In the genomic region with DNA sequence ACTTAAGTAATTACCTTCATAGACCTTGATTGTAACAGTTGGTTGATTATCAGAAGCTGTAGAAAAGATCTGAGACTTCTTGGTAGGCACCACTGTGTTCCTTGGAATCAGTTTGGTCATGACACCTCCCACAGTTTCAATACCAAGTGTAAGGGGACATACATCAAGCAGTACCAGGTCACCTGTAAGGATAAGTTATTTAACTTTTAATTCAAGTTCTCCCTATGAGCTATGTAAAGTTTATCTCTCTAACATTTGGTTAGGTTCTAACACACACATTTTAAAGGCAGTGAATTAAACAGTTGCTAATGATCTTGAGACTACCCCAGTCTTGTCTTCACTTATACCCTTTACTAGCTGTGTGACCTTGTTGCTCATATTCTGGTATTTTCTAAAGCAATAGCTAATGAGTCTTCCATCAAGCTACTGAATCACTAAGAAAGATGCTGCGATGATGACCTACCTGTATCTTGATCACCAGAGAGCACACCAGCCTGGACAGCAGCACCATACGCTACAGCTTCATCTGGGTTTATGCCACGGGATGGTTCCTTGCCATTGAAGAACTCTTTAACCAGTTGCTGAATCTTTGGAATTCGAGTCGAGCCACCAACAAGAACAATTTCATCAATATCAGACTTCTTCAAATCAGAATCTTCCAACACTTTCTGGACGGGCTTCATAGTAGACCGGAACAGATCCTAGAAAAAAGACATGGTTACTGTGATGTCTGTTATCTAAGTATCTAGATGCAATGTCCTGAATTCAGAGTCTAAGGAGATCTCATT, we compare ENCODE assay signal across 10 cellular contexts. TPM values are rescaled to one million over a fixed set of nuclear protein-coding genes. Genes with fewer than 3 reads are reported as not detected.
DNase-seq lines count a peak whose midpoint lies in the region; ATAC-seq and TF ChIP-seq lines count a peak whose summit lies in the region.
"Had no signal": no experiment of that assay in that cellular context is flagged by ENCODE, and none has a peak within 500 bp of the region (broad histone marks: within the 10 kb centered on the region; RNA-seq: fewer than 3 reads in every experiment).

No MANE protein-coding gene starts in this region.

- no peak overlapping the region for H4K8ac ChIP-seq in neuronal stem cell (ENCODE audit: low read depth, low read length)

- H2BK15ac ChIP-seq in neuronal stem cell (ENCODE audit: low read length): no peak overlapping the region

- no peaks in the 10 kb centered on the region for H3K9me3 Mint-ChIP-seq in activated CD4-positive, alpha-beta T cell treated with anti-CD3 and anti-CD28 coated beads for 36 hours (ENCODE audit: low read depth)
- H3K9me3 Mint-ChIP-seq in activated CD4-positive, alpha-beta memory T cell treated with anti-CD3 and anti-CD28 coated beads, Interleukin-2, amount 10 ng/mL, durations not matched to agents 7 days and 5 days: no peaks in the 10 kb centered on the region

- no peak overlapping the region for H3K4ac ChIP-seq in neuronal stem cell (ENCODE audit: low read length)

- H3K27ac ChIP-seq in spleen (peak overlapping the region in 1 of 8 donors; percentile 25), neuronal stem cell (replicated peaks; ENCODE audit: low read length) (no peak overlapping the region)

- H3K27ac Mint-ChIP-seq in activated CD4-positive, alpha-beta T cell treated with anti-CD3 and anti-CD28 coated beads for 36 hours: peak overlapping the region; percentile 75
- peak overlapping the region; percentile 40 for H3K27ac Mint-ChIP-seq in activated CD4-positive, alpha-beta memory T cell treated with anti-CD3 and anti-CD28 coated beads, Interleukin-2, amount 10 ng/mL, durations not matched to agents 7 days and 5 days

- no peak overlapping the region for H3K18ac ChIP-seq in neuronal stem cell (ENCODE audit: low read length)

- no peak for TF ChIP-seq POLR2A in spleen (IDR thresholded peaks at IDR 0.05)

- H3K27me3 ChIP-seq in spleen (replicated peaks in 1 of 7): no peaks in the 10 kb centered on the region
- peaks cover 0 to 2% (median 0%) of the 10 kb centered on the region in 3 experiments for H3K27me3 ChIP-seq in neuronal stem cell (ENCODE audit: control insufficient read depth in 3 of 3, insufficient read depth in 3 of 3, low read depth in 1 of 3, low read length in 3 of 3)

- no peak overlapping the region for H3K9ac ChIP-seq in neuronal stem cell (ENCODE audit: low read depth, low read length, poor library complexity)

- no peak for DNase-seq in activated CD4-positive, alpha-beta T cell treated with anti-CD3 and anti-CD28 coated beads for 36 hours
- DNase-seq in activated CD4-positive, alpha-beta T cell treated with anti-CD3 and anti-CD28 coated beads for 4 hours: no peak
- DNase-seq in activated CD4-positive, alpha-beta memory T cell treated with anti-CD3 and anti-CD28 coated beads, Interleukin-2, amount 10 ng/mL, durations not matched to agents 7 days and 5 days: no peak
- DNase-seq in foreskin fibroblast (no peak), spleen (no peak), neuronal stem cell (ENCODE audit: low spot score) (no peak)
- DNase-seq in stimulated activated CD4-positive, alpha-beta T cell treated with anti-CD3 and anti-CD28 coated beads, Interleukin-4, amount 100 ng/mL, for 24 hours: no peak
- DNase-seq: activated CD4-positive, alpha-beta T cell treated with anti-CD3 and anti-CD28 coated beads for 1 hour; MV-4-11 had no signal

- WGBS in spleen, 5 donors: 64 to 86% (median 79%) methylated on average over 7 of the region's 7 CpGs
- WGBS in neuronal stem cell (ENCODE audit: extremely low coverage in 2 of 2, insufficient read length in 2 of 2, insufficient replicate concordance in 1 of 2), 2 donors: no CpG with 5 or more reads among the region's 7 CpGs

- no peak overlapping the region for H2BK120ac ChIP-seq in neuronal stem cell (ENCODE audit: low read depth, low read length)

- H2AFZ ChIP-seq in neuronal stem cell (ENCODE audit: low read length): no peak overlapping the region

- intact Hi-C loops in activated CD4-positive, alpha-beta T cell treated with anti-CD3 and anti-CD28 coated beads for 36 hours (cut with DNase I, micrococcal nuclease): no loop called here
- intact Hi-C loops in spleen (cut with DNase I; ENCODE audit: low total_unique reads): no loop called here

- H3K27me3 Mint-ChIP-seq in activated CD4-positive, alpha-beta T cell treated with anti-CD3 and anti-CD28 coated beads for 36 hours: no peaks in the 10 kb centered on the region
- no peaks in the 10 kb centered on the region for H3K27me3 Mint-ChIP-seq in activated CD4-positive, alpha-beta memory T cell treated with anti-CD3 and anti-CD28 coated beads, Interleukin-2, amount 10 ng/mL, durations not matched to agents 7 days and 5 days

- H2BK12ac ChIP-seq in neuronal stem cell (ENCODE audit: low read length): no peak overlapping the region

- peaks cover 77% of the 10 kb centered on the region for H3K36me3 Mint-ChIP-seq in activated CD4-positive, alpha-beta T cell treated with anti-CD3 and anti-CD28 coated beads for 36 hours (ENCODE audit: low read depth)
- peaks cover 80% of the 10 kb centered on the region for H3K36me3 Mint-ChIP-seq in activated CD4-positive, alpha-beta memory T cell treated with anti-CD3 and anti-CD28 coated beads, Interleukin-2, amount 10 ng/mL, durations not matched to agents 7 days and 5 days (ENCODE audit: low read depth)

- POLR2A ChIA-PET in activated CD4-positive, alpha-beta T cell treated with anti-CD3 and anti-CD28 coated beads for 36 hours (lab: Charles Lee): interaction anchor here (0.7 to 1.1 kb wide), 5 partner anchors 22 to 1215 kb away, joined by 3 to 4 read pairs (median 4); no protein-coding TSS in a partner anchor
- POLR2A ChIA-PET in activated CD4-positive, alpha-beta memory T cell treated with anti-CD3 and anti-CD28 coated beads, Interleukin-2, amount 10 ng/mL, durations not matched to agents 7 days and 5 days (lab: Charles Lee): interaction anchor here (0.6 to 4.5 kb wide), 12 partner anchors 10 to 98 kb away, joined by 3 to 17 read pairs (median 4); partner anchors contain the start of gene GAPVD1

- H2AK5ac ChIP-seq in neuronal stem cell (ENCODE audit: low read depth, low read length): no peak overlapping the region

- H3K23ac ChIP-seq in neuronal stem cell (ENCODE audit: low read depth, low read length, poor library complexity): no peak overlapping the region

- H3K14ac ChIP-seq in neuronal stem cell (ENCODE audit: low read length): no peak overlapping the region

- H3K4me3 ChIP-seq in foreskin fibroblast (ENCODE audit: low read depth in 1 of 2, low read length in 2 of 2) (peak overlapping the region; percentile 83 to 87), spleen (peak overlapping the region; percentile 8 to 87 (median 80)), neuronal stem cell (ENCODE audit: low read length in 2 of 2) (no peak overlapping the region)

- peaks cover 52% of the 10 kb centered on the region for H3K4me1 Mint-ChIP-seq in activated CD4-positive, alpha-beta T cell treated with anti-CD3 and anti-CD28 coated beads for 36 hours
- peaks cover 56% of the 10 kb centered on the region for H3K4me1 Mint-ChIP-seq in activated CD4-positive, alpha-beta memory T cell treated with anti-CD3 and anti-CD28 coated beads, Interleukin-2, amount 10 ng/mL, durations not matched to agents 7 days and 5 days

- H3K79me1 ChIP-seq in neuronal stem cell (ENCODE audit: low read depth, low read length): peaks cover 7% of the 10 kb centered on the region

- peaks cover 60 to 78% (median 69%) of the 10 kb centered on the region in 6 donors for H3K4me1 ChIP-seq in spleen
- H3K4me1 ChIP-seq in neuronal stem cell (ENCODE audit: control insufficient read depth in 2 of 2, insufficient read depth in 1 of 2, low read depth in 1 of 2, low read length in 2 of 2): peaks cover 6 to 9% of the 10 kb centered on the region in 2 donors

- H3K4me2 ChIP-seq in neuronal stem cell (ENCODE audit: insufficient read depth, low read length, poor library complexity, severe bottlenecking): no peak overlapping the region

- CTCF ChIA-PET in activated CD4-positive, alpha-beta T cell treated with anti-CD3 and anti-CD28 coated beads for 36 hours (lab: Charles Lee): interaction anchor here (1.1 kb wide), 1 partner anchor 21 kb away, joined by 3 read pairs; no protein-coding TSS in a partner anchor
- CTCF ChIA-PET in activated CD4-positive, alpha-beta memory T cell treated with anti-CD3 and anti-CD28 coated beads, Interleukin-2, amount 10 ng/mL, durations not matched to agents 7 days and 5 days (lab: Charles Lee): interaction anchor here (0.6 to 1.1 kb wide), 3 partner anchors 16 to 123 kb away, joined by 3 to 4 read pairs (median 3); no protein-coding TSS in a partner anchor

- ATAC-seq in activated CD4-positive, alpha-beta T cell treated with anti-CD3 and anti-CD28 coated beads for 36 hours: no peak
- ATAC-seq in GM21528 (IDR thresholded peaks at IDR 0.05; ENCODE audit: low FRiP score, unreplicated experiment): no peak

- H3K4me3 Mint-ChIP-seq in activated CD4-positive, alpha-beta T cell treated with anti-CD3 and anti-CD28 coated beads for 36 hours: peak overlapping the region; percentile 90
- H3K4me3 Mint-ChIP-seq in activated CD4-positive, alpha-beta memory T cell treated with anti-CD3 and anti-CD28 coated beads, Interleukin-2, amount 10 ng/mL, durations not matched to agents 7 days and 5 days: peak overlapping the region; percentile 92

- TF ChIP-seq CTCF in foreskin fibroblast (IDR thresholded peaks at IDR 0.05; ENCODE audit: low read depth, low read length) (no peak), spleen (IDR thresholded peaks at IDR 0.05 in 8 of 11, conservative IDR thresholded peaks at IDR 0.05 in 3 of 11) (no peak)

- H3K9me3 ChIP-seq in spleen: no peaks in the 10 kb centered on the region
- H3K9me3 ChIP-seq in neuronal stem cell (replicated peaks in 1 of 2; ENCODE audit: control insufficient read depth in 2 of 2, insufficient read depth in 1 of 2, low read depth in 1 of 2, low read length in 2 of 2): no peaks in the 10 kb centered on the region

- peaks cover 0 to 68% (median 56%) of the 10 kb centered on the region in 6 donors for H3K36me3 ChIP-seq in spleen
- peaks cover 24 to 69% of the 10 kb centered on the region in 2 donors for H3K36me3 ChIP-seq in neuronal stem cell (replicated peaks in 1 of 2; ENCODE audit: control insufficient read depth in 2 of 2, insufficient read depth in 2 of 2, low read length in 2 of 2)

- no peak overlapping the region for H2BK5ac ChIP-seq in neuronal stem cell (ENCODE audit: low read length)

- no peak overlapping the region for H4K91ac ChIP-seq in neuronal stem cell (ENCODE audit: low read depth, low read length, poor library complexity)

RNA-seq across cellular contexts. Expression of gene HSPA5, which starts 2.8 kb away (rescaled TPM):
- total RNA-seq in activated CD4-positive, alpha-beta T cell treated with anti-CD3 and anti-CD28 coated beads for 36 hours: 100 to 1,000 TPM; 179 to 188 TPM
- total RNA-seq in activated CD4-positive, alpha-beta memory T cell treated with anti-CD3 and anti-CD28 coated beads, Interleukin-2, amount 10 ng/mL, durations not matched to agents 7 days and 5 days: 100 to 1,000 TPM; 155 to 156 TPM
- total RNA-seq in spleen: 100 to 1,000 TPM in 6 of 7 donors, 10 to 100 TPM in 1; 88.3 to 190 (median 139) TPM
- 10 to 100 TPM; 30.0 to 65.2 (median 49.6) TPM for polyA plus RNA-seq in spleen
- polyA plus RNA-seq in neuronal stem cell (2013, experiment 1 of 2): 77.9 TPM
- polyA plus RNA-seq in neuronal stem cell (2013, experiment 2 of 2): 76.9 TPM

RNA-seq across cellular contexts. Expression of gene GAPVD1, which starts 23.3 kb away (rescaled TPM):
- 10 to 100 TPM; 41.6 to 47.7 TPM for total RNA-seq in activated CD4-positive, alpha-beta T cell treated with anti-CD3 and anti-CD28 coated beads for 36 hours
- 10 to 100 TPM; 47.7 to 49.6 TPM for total RNA-seq in activated CD4-positive, alpha-beta memory T cell treated with anti-CD3 and anti-CD28 coated beads, Interleukin-2, amount 10 ng/mL, durations not matched to agents 7 days and 5 days
- 10 to 100 TPM; 60.3 to 79.3 (median 64.1) TPM for total RNA-seq in spleen
- polyA plus RNA-seq in spleen: 1 to 10 TPM; 4.9 to 8.2 (median 5.2) TPM
- polyA plus RNA-seq in neuronal stem cell (2013, experiment 1 of 2): 12.0 TPM
- polyA plus RNA-seq in neuronal stem cell (2013, experiment 2 of 2): 12.0 TPM

RNA-seq across cellular contexts. Expression of gene RABEPK, which starts 38.0 kb away (rescaled TPM):
- total RNA-seq in activated CD4-positive, alpha-beta T cell treated with anti-CD3 and anti-CD28 coated beads for 36 hours: 10 to 100 TPM; 29.1 to 33.1 TPM
- total RNA-seq in activated CD4-positive, alpha-beta memory T cell treated with anti-CD3 and anti-CD28 coated beads, Interleukin-2, amount 10 ng/mL, durations not matched to agents 7 days and 5 days: 10 to 100 TPM; 11.8 to 12.1 TPM
- total RNA-seq in spleen: 10 to 100 TPM in 4 of 7 donors, 1 to 10 TPM in 3; 6.2 to 14.0 (median 10.4) TPM
- polyA plus RNA-seq in spleen: 10 to 100 TPM; 15.3 to 17.1 (median 16.8) TPM
- 12.5 TPM for polyA plus RNA-seq in neuronal stem cell (2013, experiment 1 of 2)
- polyA plus RNA-seq in neuronal stem cell (2013, experiment 2 of 2): 12.3 TPM

RNA-seq across cellular contexts. Expression of gene PPP6C, which starts 48.7 kb away (rescaled TPM):
- total RNA-seq in activated CD4-positive, alpha-beta T cell treated with anti-CD3 and anti-CD28 coated beads for 36 hours: 10 to 100 TPM; 35.1 to 47.3 TPM
- total RNA-seq in activated CD4-positive, alpha-beta memory T cell treated with anti-CD3 and anti-CD28 coated beads, Interleukin-2, amount 10 ng/mL, durations not matched to agents 7 days and 5 days: 10 to 100 TPM; 56.4 to 57.6 TPM
- 10 to 100 TPM; 32.0 to 49.3 (median 39.2) TPM for total RNA-seq in spleen
- 10 to 100 TPM; 17.3 to 26.6 (median 21.1) TPM for polyA plus RNA-seq in spleen
- polyA plus RNA-seq in neuronal stem cell (2013, experiment 1 of 2): 34.6 TPM
- 35.2 TPM for polyA plus RNA-seq in neuronal stem cell (2013, experiment 2 of 2)

Comparison
In these comparisons a context has a peak if more than half of its experiments do, and no peak if none do; other contexts are left out.
1. H3K4me3 ChIP-seq: peak in foreskin fibroblast (2 of 2) and spleen (8 of 8); none in neuronal stem cell (0 of 2).